ENCODE assay signal across 1 cellular context in genomic region chr5:74640450-74641013, GRCh38.
TF ChIP-seq lines count a peak whose summit lies in the region.

ENC1 (minus strand) TSS chr5:74640728; CDS start chr5:74636485, 4,243 bp downstream.

TF ChIP-seq in HepG2, 621 proteins besides CTCF, POLR2A, EP300 and RAD21 (continued from another document and continues in another):
- TF ChIP-seq, protein P1, sequence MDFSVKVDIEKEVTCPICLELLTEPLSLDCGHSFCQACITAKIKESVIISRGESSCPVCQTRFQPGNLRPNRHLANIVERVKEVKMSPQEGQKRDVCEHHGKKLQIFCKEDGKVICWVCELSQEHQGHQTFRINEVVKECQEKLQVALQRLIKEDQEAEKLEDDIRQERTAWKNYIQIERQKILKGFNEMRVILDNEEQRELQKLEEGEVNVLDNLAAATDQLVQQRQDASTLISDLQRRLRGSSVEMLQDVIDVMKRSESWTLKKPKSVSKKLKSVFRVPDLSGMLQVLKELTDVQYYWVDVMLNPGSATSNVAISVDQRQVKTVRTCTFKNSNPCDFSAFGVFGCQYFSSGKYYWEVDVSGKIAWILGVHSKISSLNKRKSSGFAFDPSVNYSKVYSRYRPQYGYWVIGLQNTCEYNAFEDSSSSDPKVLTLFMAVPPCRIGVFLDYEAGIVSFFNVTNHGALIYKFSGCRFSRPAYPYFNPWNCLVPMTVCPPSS (IDR thresholded peaks at IDR 0.05): no peak
- TF ChIP-seq XRCC5 (optimal IDR thresholded peaks at IDR 0.05; ENCODE audit: low read length): no peak
- no peak for TF ChIP-seq HOXA7 (CRISPR knock-in tag; IDR thresholded peaks at IDR 0.05)
- TF ChIP-seq TFDP2 (CRISPR knock-in tag; IDR thresholded peaks at IDR 0.05): peak; percentile 78; the same call in 1 of the 2 replicates
- TF ChIP-seq, protein P2, sequence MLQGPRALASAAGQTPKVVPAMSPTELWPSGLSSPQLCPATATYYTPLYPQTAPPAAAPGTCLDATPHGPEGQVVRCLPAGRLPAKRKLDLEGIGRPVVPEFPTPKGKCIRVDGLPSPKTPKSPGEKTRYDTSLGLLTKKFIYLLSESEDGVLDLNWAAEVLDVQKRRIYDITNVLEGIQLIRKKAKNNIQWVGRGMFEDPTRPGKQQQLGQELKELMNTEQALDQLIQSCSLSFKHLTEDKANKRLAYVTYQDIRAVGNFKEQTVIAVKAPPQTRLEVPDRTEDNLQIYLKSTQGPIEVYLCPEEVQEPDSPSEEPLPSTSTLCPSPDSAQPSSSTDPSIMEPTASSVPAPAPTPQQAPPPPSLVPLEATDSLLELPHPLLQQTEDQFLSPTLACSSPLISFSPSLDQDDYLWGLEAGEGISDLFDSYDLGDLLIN (CRISPR knock-in tag; IDR thresholded peaks at IDR 0.05; ENCODE audit: borderline replicate concordance): no peak
- TF ChIP-seq IRF2 (CRISPR knock-in tag; IDR thresholded peaks at IDR 0.05): peak; percentile 79; the same call in 1 of the 2 replicates
- TF ChIP-seq ZNF382 (CRISPR knock-in tag; IDR thresholded peaks at IDR 0.05; ENCODE audit: borderline replicate concordance): no peak
- no peak for TF ChIP-seq CENPX (CRISPR knock-in tag; IDR thresholded peaks at IDR 0.05)
- peak; percentile 77 for TF ChIP-seq ZNF687 (CRISPR knock-in tag; IDR thresholded peaks at IDR 0.05)
- TF ChIP-seq SSRP1 (CRISPR knock-in tag; IDR thresholded peaks at IDR 0.05): no peak
- no peak for TF ChIP-seq ZNF644 (CRISPR knock-in tag; IDR thresholded peaks at IDR 0.05; ENCODE audit: low read depth)
- TF ChIP-seq BORCS8-MEF2B (CRISPR knock-in tag; IDR thresholded peaks at IDR 0.05): peak; percentile 85
- peak; percentile 92 for TF ChIP-seq POGK (CRISPR knock-in tag; conservative IDR thresholded peaks at IDR 0.05)
- 0 out of 2 replicates have a peak, but pooled peaks have one; percentile 10 for TF ChIP-seq MEIS2 (CRISPR knock-in tag; IDR thresholded peaks at IDR 0.05)
- no peak for TF ChIP-seq SRF (IDR thresholded peaks at IDR 0.05; ENCODE audit: low read depth, low read length)
- peak; percentile 82; the same call in 1 of the 2 replicates for TF ChIP-seq ZKSCAN5 (CRISPR knock-in tag; IDR thresholded peaks at IDR 0.05)
- peak; percentile 5; the same call in 1 of the 2 replicates for TF ChIP-seq SMC3 (IDR thresholded peaks at IDR 0.05; ENCODE audit: low read length)
- TF ChIP-seq HIVEP1 (CRISPR knock-in tag; IDR thresholded peaks at IDR 0.05): no peak; the same call in 1 of the 2 replicates
- TF ChIP-seq GABPA (IDR thresholded peaks at IDR 0.05; ENCODE audit: low read depth, low read length): no peak
- 0 out of 2 replicates have a peak, but pooled peaks have one; percentile 7 for TF ChIP-seq GABPA (CRISPR knock-in tag; IDR thresholded peaks at IDR 0.05; ENCODE audit: low read depth)
- TF ChIP-seq, protein P3, sequence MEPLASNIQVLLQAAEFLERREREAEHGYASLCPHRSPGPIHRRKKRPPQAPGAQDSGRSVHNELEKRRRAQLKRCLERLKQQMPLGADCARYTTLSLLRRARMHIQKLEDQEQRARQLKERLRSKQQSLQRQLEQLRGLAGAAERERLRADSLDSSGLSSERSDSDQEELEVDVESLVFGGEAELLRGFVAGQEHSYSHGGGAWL (CRISPR knock-in tag; IDR thresholded peaks at IDR 0.05): peak; percentile 97
- TF ChIP-seq MIER2 (CRISPR knock-in tag; IDR thresholded peaks at IDR 0.05): 0 out of 2 replicates have a peak, but pooled peaks have one; percentile 33
- TF ChIP-seq ZNF574 (CRISPR knock-in tag; IDR thresholded peaks at IDR 0.05): no peak; the same call in 1 of the 2 replicates
- TF ChIP-seq NR3C1 (CRISPR knock-in tag; IDR thresholded peaks at IDR 0.05): no peak
- TF ChIP-seq, protein P4, sequence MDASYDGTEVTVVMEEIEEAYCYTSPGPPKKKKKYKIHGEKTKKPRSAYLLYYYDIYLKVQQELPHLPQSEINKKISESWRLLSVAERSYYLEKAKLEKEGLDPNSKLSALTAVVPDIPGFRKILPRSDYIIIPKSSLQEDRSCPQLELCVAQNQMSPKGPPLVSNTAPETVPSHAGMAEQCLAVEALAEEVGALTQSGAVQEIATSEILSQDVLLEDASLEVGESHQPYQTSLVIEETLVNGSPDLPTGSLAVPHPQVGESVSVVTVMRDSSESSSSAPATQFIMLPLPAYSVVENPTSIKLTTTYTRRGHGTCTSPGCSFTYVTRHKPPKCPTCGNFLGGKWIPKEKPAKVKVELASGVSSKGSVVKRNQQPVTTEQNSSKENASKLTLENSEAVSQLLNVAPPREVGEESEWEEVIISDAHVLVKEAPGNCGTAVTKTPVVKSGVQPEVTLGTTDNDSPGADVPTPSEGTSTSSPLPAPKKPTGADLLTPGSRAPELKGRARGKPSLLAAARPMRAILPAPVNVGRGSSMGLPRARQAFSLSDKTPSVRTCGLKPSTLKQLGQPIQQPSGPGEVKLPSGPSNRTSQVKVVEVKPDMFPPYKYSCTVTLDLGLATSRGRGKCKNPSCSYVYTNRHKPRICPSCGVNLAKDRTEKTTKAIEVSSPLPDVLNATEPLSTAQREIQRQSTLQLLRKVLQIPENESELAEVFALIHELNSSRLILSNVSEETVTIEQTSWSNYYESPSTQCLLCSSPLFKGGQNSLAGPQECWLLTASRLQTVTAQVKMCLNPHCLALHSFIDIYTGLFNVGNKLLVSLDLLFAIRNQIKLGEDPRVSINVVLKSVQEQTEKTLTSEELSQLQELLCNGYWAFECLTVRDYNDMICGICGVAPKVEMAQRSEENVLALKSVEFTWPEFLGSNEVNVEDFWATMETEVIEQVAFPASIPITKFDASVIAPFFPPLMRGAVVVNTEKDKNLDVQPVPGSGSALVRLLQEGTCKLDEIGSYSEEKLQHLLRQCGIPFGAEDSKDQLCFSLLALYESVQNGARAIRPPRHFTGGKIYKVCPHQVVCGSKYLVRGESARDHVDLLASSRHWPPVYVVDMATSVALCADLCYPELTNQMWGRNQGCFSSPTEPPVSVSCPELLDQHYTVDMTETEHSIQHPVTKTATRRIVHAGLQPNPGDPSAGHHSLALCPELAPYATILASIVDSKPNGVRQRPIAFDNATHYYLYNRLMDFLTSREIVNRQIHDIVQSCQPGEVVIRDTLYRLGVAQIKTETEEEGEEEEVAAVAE (CRISPR knock-in tag; IDR thresholded peaks at IDR 0.05; ENCODE audit: borderline replicate concordance): no peak; the same call in 1 of the 2 replicates
- no peak for TF ChIP-seq SCMH1 (CRISPR knock-in tag; IDR thresholded peaks at IDR 0.05; ENCODE audit: borderline replicate concordance)
- TF ChIP-seq BCL6 (CRISPR knock-in tag; IDR thresholded peaks at IDR 0.05): peak; percentile 85
- no peak; the same call in 1 of the 2 replicates for TF ChIP-seq RARA (CRISPR knock-in tag; IDR thresholded peaks at IDR 0.05)
- no peak for TF ChIP-seq CCAR2 (optimal IDR thresholded peaks at IDR 0.05; ENCODE audit: low read depth, low read length)
- peak; percentile 52; the same call in 1 of the 2 replicates for TF ChIP-seq ZNF230 (CRISPR knock-in tag; IDR thresholded peaks at IDR 0.05)
- TF ChIP-seq MAZ (IDR thresholded peaks at IDR 0.05; ENCODE audit: borderline replicate concordance, low read depth, low read length): peak; percentile 90
- TF ChIP-seq MAZ (CRISPR knock-in tag; IDR thresholded peaks at IDR 0.05; ENCODE audit: low read depth): peak; percentile 100
- peak; percentile 84; the same call in 1 of the 2 replicates for TF ChIP-seq KLF9 (CRISPR knock-in tag; IDR thresholded peaks at IDR 0.05; ENCODE audit: low read depth)
- peak; percentile 51 for TF ChIP-seq ZFP90 (CRISPR knock-in tag; IDR thresholded peaks at IDR 0.05; ENCODE audit: borderline replicate concordance)
- TF ChIP-seq ZFY (CRISPR knock-in tag; IDR thresholded peaks at IDR 0.05): 0 out of 2 replicates have a peak, but pooled peaks have one; percentile 0
- TF ChIP-seq, protein P5, sequence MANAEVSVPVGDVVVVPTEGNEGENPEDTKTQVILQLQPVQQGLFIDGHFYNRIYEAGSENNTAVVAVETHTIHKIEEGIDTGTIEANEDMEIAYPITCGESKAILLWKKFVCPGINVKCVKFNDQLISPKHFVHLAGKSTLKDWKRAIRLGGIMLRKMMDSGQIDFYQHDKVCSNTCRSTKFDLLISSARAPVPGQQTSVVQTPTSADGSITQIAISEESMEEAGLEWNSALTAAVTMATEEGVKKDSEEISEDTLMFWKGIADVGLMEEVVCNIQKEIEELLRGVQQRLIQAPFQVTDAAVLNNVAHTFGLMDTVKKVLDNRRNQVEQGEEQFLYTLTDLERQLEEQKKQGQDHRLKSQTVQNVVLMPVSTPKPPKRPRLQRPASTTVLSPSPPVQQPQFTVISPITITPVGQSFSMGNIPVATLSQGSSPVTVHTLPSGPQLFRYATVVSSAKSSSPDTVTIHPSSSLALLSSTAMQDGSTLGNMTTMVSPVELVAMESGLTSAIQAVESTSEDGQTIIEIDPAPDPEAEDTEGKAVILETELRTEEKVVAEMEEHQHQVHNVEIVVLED (CRISPR knock-in tag; IDR thresholded peaks at IDR 0.05; ENCODE audit: borderline replicate concordance): peak; percentile 84
- TF ChIP-seq FOXK2 (IDR thresholded peaks at IDR 0.05): no peak
- TF ChIP-seq ZBTB14 (CRISPR knock-in tag; IDR thresholded peaks at IDR 0.05): no peak
- TF ChIP-seq ZIK1 (CRISPR knock-in tag; IDR thresholded peaks at IDR 0.05; ENCODE audit: borderline replicate concordance, low read depth): no peak; the same call in 1 of the 2 replicates
